8 cellular contexts compared by ENCODE assay signal in the genomic region with DNA sequence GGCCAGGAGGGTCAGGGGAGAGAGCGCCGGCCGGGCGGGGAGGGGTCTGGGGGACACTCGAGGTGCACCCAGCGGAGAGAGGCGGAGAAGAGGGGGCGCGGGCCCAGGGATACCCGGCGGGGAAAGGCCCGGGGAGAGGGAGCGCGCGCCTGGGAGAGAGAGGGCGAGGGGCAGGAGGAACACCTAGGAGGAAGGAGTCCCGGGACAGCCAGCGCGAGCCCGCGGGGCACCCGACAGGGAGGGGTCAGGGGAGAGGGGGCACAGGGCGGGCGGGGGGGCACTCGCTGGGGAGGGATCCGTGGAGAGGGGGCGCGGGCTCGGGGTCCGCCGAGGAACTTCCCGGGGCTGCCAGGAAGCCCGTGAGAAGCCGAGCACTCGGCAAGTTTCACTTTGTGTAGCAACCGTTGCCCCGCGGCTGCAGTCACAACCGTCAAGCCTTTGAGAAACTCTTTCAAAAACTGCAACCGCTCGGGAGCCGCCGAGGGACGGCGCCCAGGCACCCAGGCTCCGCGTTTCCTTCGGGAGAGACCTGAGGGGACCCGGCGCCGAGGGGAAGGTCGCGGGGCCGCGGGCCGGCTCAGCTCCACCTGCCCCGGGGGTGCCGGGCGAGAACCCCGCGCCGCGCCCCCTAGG.
DNase-seq lines count a peak whose midpoint lies in the region; ATAC-seq and TF ChIP-seq lines count a peak whose summit lies in the region.

No MANE protein-coding gene starts in this region.

- no peaks in the 10 kb centered on the region for H3K27me3 ChIP-seq in muscle layer of duodenum (ENCODE audit: low read depth, low read length)

- H3K4me1 ChIP-seq in muscle layer of duodenum (ENCODE audit: control insufficient read depth in 1 of 2, insufficient read depth in 2 of 2, low read length in 2 of 2), result peaks cover 9 to 19% of the 10 kb centered on the region in 2 donors

- ATAC-seq in GM18517 (IDR thresholded peaks at IDR 0.05; ENCODE audit: unreplicated experiment) (peak; percentile 29), HG03064 (IDR thresholded peaks at IDR 0.05; ENCODE audit: low read depth, unreplicated experiment) (peak; percentile 24)

- no peaks in the 10 kb centered on the region for H3K9me3 ChIP-seq in muscle layer of duodenum (ENCODE audit: control insufficient read depth in 1 of 2, low read length in 2 of 2)

- H3K27ac ChIP-seq in muscle layer of duodenum (ENCODE audit: low read length), result peak overlapping the region; percentile 23

- DNase-seq in ACHN, result peak; percentile 61
- DNase-seq in NOMO-1 treated with dmso at 0.1 percent for 144 hours (lab: John Stamatoyannopoulos, UW; ENCODE audit: unreplicated experiment), result peak; percentile 45
- peak; percentile 45 for DNase-seq in activated T-cell treated with anti-CD3 and anti-CD28 coated beads for 4 hours
- DNase-seq in erythroblast (lab: John Stamatoyannopoulos, UW), result peak; percentile 76 to 86
- peak; percentile 65 to 83 (median 68) for DNase-seq in stimulated activated naive CD4-positive, alpha-beta T cell (lab: John Stamatoyannopoulos, UW)

- TF ChIP-seq POLR2A in erythroblast (IDR thresholded peaks at IDR 0.05; ENCODE audit: low read length), result no peak

- H3K4me3 ChIP-seq in muscle layer of duodenum (ENCODE audit: low read depth in 1 of 2, low read length in 2 of 2), result peak overlapping the region; percentile 39 to 73

- peaks cover 0 to 4% of the 10 kb centered on the region in 2 donors for H3K36me3 ChIP-seq in muscle layer of duodenum (ENCODE audit: control insufficient read depth in 1 of 2, insufficient read depth in 2 of 2, low read length in 2 of 2)

- in situ Hi-C loops in ACHN (cut with HindIII; ENCODE audit: low pct_ligation_motif_present, low pct_unique_long_range_greater_than_20kb, low sequenced_read_pairs), result no loop called here

Comparison
In these comparisons a context has a peak if more than half of its experiments do, and no peak if none do; other contexts are left out.
1. Peak in every context shown above with its lines: DNase-seq, ATAC-seq, H3K4me3 ChIP-seq and H3K27ac ChIP-seq.